1 cellular context compared by ENCODE assay signal in the genomic region with DNA sequence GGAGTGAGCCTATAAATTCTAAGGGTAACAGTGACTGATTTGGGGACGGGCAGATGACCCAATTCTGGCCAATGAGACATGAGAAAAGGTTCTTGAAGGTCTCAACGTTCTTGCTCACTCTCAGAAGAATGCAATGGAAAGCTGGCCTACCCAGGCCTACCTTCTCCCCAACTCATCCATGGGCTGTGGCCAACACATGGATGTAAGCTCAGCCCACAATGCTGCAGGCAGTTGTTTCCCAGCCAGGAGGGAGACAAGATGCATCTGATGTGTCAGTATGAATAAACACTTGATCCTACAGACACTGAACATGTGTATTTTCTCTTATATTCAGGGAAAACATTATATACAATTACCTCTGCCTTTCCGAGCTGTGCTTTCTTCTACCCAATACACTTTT.
TF ChIP-seq lines count a peak whose summit lies in the region.

No MANE protein-coding gene starts in this region.

TF ChIP-seq in K562, 482 proteins besides CTCF, POLR2A, EP300 and RAD21:
- TF ChIP-seq NR2F6 (CRISPR knock-in tag; IDR thresholded peaks at IDR 0.05) = no peak
- TF ChIP-seq, protein P1, sequence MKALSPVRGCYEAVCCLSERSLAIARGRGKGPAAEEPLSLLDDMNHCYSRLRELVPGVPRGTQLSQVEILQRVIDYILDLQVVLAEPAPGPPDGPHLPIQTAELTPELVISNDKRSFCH (CRISPR knock-in tag; IDR thresholded peaks at IDR 0.05) = 0 out of 2 replicates have a peak, but pooled peaks have one; percentile 2
- TF ChIP-seq, protein P1 (tag; IDR thresholded peaks at IDR 0.05) = no peak
- TF ChIP-seq HSF4 (CRISPR knock-in tag; IDR thresholded peaks at IDR 0.05; ENCODE audit: borderline replicate concordance) = 0 out of 2 replicates have a peak, but pooled peaks have one; percentile 1
- no peak for TF ChIP-seq HMGN3 (IDR thresholded peaks at IDR 0.05; ENCODE audit: borderline replicate concordance, extremely low read depth, insufficient read length, low read depth, low read length)
- 0 out of 2 replicates have a peak, but pooled peaks have one; percentile 68 for TF ChIP-seq IRF2 (CRISPR knock-in tag; IDR thresholded peaks at IDR 0.05)
- TF ChIP-seq KDM1A (IDR thresholded peaks at IDR 0.05) = no peak
- TF ChIP-seq RCOR1 (IDR thresholded peaks at IDR 0.05; ENCODE audit: borderline replicate concordance in 1 of 2, low read depth in 2 of 2, low read length in 2 of 2) = no peak
- TF ChIP-seq, protein P2, sequence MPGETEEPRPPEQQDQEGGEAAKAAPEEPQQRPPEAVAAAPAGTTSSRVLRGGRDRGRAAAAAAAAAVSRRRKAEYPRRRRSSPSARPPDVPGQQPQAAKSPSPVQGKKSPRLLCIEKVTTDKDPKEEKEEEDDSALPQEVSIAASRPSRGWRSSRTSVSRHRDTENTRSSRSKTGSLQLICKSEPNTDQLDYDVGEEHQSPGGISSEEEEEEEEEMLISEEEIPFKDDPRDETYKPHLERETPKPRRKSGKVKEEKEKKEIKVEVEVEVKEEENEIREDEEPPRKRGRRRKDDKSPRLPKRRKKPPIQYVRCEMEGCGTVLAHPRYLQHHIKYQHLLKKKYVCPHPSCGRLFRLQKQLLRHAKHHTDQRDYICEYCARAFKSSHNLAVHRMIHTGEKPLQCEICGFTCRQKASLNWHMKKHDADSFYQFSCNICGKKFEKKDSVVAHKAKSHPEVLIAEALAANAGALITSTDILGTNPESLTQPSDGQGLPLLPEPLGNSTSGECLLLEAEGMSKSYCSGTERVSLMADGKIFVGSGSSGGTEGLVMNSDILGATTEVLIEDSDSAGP (CRISPR knock-in tag; IDR thresholded peaks at IDR 0.05) = no peak
- TF ChIP-seq SAP30 (IDR thresholded peaks at IDR 0.05; ENCODE audit: borderline replicate concordance, insufficient read depth, low read depth, low read length, poor library complexity, severe bottlenecking) = no peak
- TF ChIP-seq SRSF7 (optimal IDR thresholded peaks at IDR 0.05; ENCODE audit: low read depth, low read length) = no peak
- TF ChIP-seq PML (IDR thresholded peaks at IDR 0.05; ENCODE audit: low read length) = no peak
- TF ChIP-seq BRF1 (IDR thresholded peaks at IDR 0.05; ENCODE audit: borderline replicate concordance, extremely low read depth, insufficient read length) = peak; percentile 5
- TF ChIP-seq ZNF561 (CRISPR knock-in tag; conservative IDR thresholded peaks at IDR 0.05) = no peak
- TF ChIP-seq ZNF507 (tag; conservative IDR thresholded peaks at IDR 0.05) = no peak
- TF ChIP-seq PURB (CRISPR knock-in tag; IDR thresholded peaks at IDR 0.05; ENCODE audit: low read depth) = 0 out of 2 replicates have a peak, but pooled peaks have one; percentile 68
- no peak for TF ChIP-seq ARID2 (IDR thresholded peaks at IDR 0.05)
